2 cellular contexts compared by ENCODE assay signal in the genomic region with DNA sequence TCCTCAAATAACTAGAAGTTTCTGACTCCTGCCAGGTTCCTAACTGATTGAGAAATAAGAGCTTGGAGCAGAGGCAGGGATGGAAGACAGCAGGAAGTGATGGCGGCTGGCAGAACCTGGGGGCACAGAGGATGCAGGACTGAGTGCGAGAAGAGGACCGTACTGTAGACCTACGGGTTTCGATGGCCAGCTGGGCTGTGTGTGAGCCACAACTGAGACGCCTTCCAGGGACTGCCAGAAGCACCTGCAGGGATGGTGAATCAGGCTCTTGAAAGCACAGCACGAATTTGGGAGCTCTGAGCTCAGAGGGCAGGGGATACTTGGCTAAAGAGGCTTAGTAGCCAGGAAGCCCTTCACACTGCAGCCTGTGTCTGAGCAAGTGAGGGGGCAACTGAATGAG.
TF ChIP-seq lines count a peak whose summit lies in the region.

No MANE protein-coding gene starts in this region.

TF ChIP-seq in SK-N-SH, 30 proteins besides CTCF, POLR2A, EP300 and RAD21:
- TF ChIP-seq, protein P1, sequence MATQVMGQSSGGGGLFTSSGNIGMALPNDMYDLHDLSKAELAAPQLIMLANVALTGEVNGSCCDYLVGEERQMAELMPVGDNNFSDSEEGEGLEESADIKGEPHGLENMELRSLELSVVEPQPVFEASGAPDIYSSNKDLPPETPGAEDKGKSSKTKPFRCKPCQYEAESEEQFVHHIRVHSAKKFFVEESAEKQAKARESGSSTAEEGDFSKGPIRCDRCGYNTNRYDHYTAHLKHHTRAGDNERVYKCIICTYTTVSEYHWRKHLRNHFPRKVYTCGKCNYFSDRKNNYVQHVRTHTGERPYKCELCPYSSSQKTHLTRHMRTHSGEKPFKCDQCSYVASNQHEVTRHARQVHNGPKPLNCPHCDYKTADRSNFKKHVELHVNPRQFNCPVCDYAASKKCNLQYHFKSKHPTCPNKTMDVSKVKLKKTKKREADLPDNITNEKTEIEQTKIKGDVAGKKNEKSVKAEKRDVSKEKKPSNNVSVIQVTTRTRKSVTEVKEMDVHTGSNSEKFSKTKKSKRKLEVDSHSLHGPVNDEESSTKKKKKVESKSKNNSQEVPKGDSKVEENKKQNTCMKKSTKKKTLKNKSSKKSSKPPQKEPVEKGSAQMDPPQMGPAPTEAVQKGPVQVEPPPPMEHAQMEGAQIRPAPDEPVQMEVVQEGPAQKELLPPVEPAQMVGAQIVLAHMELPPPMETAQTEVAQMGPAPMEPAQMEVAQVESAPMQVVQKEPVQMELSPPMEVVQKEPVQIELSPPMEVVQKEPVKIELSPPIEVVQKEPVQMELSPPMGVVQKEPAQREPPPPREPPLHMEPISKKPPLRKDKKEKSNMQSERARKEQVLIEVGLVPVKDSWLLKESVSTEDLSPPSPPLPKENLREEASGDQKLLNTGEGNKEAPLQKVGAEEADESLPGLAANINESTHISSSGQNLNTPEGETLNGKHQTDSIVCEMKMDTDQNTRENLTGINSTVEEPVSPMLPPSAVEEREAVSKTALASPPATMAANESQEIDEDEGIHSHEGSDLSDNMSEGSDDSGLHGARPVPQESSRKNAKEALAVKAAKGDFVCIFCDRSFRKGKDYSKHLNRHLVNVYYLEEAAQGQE (IDR thresholded peaks at IDR 0.05; ENCODE audit: low read depth, low read length): no peak
- no peak for TF ChIP-seq RCOR1 (IDR thresholded peaks at IDR 0.05; ENCODE audit: low read length)
- no peak for TF ChIP-seq SIN3A (IDR thresholded peaks at IDR 0.05; ENCODE audit: borderline replicate concordance, low read depth, low read length)
- no peak for TF ChIP-seq ZBTB33 (IDR thresholded peaks at IDR 0.05; ENCODE audit: borderline replicate concordance, low read depth)
- no peak for TF ChIP-seq NFIC (IDR thresholded peaks at IDR 0.05; ENCODE audit: borderline replicate concordance)
- TF ChIP-seq SMC3 (IDR thresholded peaks at IDR 0.05; ENCODE audit: low read depth, low read length): no peak
- TF ChIP-seq FOXJ3 (CRISPR knock-in tag; IDR thresholded peaks at IDR 0.05): no peak
- TF ChIP-seq ELF1 (IDR thresholded peaks at IDR 0.05): no peak
- no peak for TF ChIP-seq YY1 (IDR thresholded peaks at IDR 0.05; ENCODE audit: low read depth)

TF ChIP-seq in SK-N-SH treated with all-trans-retinoic acid at 6 μM for 48 hours, 23 proteins besides CTCF, POLR2A, EP300 and RAD21 (continued from another document):
- no peak for TF ChIP-seq RARB (CRISPR knock-in tag; IDR thresholded peaks at IDR 0.05)
- TF ChIP-seq ZNF565 (CRISPR knock-in tag; conservative IDR thresholded peaks at IDR 0.05; ENCODE audit: low read depth): no peak
- no peak for TF ChIP-seq ARNTL (CRISPR knock-in tag; IDR thresholded peaks at IDR 0.05; ENCODE audit: borderline replicate concordance, low read depth)
- TF ChIP-seq, protein P2, sequence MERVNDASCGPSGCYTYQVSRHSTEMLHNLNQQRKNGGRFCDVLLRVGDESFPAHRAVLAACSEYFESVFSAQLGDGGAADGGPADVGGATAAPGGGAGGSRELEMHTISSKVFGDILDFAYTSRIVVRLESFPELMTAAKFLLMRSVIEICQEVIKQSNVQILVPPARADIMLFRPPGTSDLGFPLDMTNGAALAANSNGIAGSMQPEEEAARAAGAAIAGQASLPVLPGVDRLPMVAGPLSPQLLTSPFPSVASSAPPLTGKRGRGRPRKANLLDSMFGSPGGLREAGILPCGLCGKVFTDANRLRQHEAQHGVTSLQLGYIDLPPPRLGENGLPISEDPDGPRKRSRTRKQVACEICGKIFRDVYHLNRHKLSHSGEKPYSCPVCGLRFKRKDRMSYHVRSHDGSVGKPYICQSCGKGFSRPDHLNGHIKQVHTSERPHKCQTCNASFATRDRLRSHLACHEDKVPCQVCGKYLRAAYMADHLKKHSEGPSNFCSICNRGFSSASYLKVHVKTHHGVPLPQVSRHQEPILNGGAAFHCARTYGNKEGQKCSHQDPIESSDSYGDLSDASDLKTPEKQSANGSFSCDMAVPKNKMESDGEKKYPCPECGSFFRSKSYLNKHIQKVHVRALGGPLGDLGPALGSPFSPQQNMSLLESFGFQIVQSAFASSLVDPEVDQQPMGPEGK (CRISPR knock-in tag; IDR thresholded peaks at IDR 0.05; ENCODE audit: borderline replicate concordance): no peak
